Comparison of ENCODE assay signal across 10 cellular contexts in genomic region chr11:30314625-30315024, GRCh38. TPM values are rescaled to one million over a fixed set of nuclear protein-coding genes. Genes with fewer than 3 reads are reported as not detected.
DNase-seq lines count a peak whose midpoint lies in the region; ATAC-seq and TF ChIP-seq lines count a peak whose summit lies in the region.
"Had no signal": no experiment of that assay in that cellular context is flagged by ENCODE, and none has a peak within 500 bp of the region (broad histone marks: within the 10 kb centered on the region; RNA-seq: fewer than 3 reads in every experiment).

No MANE protein-coding gene starts in this region.

- H3K36me3 Mint-ChIP-seq in natural killer cell: no peaks in the 10 kb centered on the region
- peaks cover 7% of the 10 kb centered on the region for H3K36me3 Mint-ChIP-seq in natural killer cell treated with Interleukin-12 subunit alpha and Interleukin-12 subunit beta and Interleukin-15 and Interleukin-18, amount 100 ng/mL, for 72 hours

- H3K36me3 ChIP-seq in RWPE2 (ENCODE audit: low read depth): no peaks in the 10 kb centered on the region

- H3K4me3 Mint-ChIP-seq in natural killer cell: no peak overlapping the region
- H3K4me3 Mint-ChIP-seq in natural killer cell treated with Interleukin-12 subunit alpha and Interleukin-12 subunit beta and Interleukin-15 and Interleukin-18, amount 100 ng/mL, for 72 hours: no peak overlapping the region

- TF ChIP-seq CTCF in natural killer cell (IDR thresholded peaks at IDR 0.05): peak; percentile 35
- peak; percentile 66 for TF ChIP-seq CTCF in RWPE2 (IDR thresholded peaks at IDR 0.05; ENCODE audit: poor library complexity, severe bottlenecking)
- peak; percentile 61 for TF ChIP-seq CTCF in fibroblast of the aortic adventitia (IDR thresholded peaks at IDR 0.05; ENCODE audit: insufficient read depth, low read length)

- H3K4me3 ChIP-seq in RWPE2 (ENCODE audit: severe bottlenecking) (no peak overlapping the region), fibroblast of the aortic adventitia (ENCODE audit: low read depth, low read length) (no peak overlapping the region)

- peaks cover 0 to 3% of the 10 kb centered on the region in 2 donors for H3K27me3 Mint-ChIP-seq in natural killer cell (ENCODE audit: low read depth in 2 of 2)
- peaks cover 2 to 39% of the 10 kb centered on the region in 2 donors for H3K27me3 Mint-ChIP-seq in natural killer cell treated with Interleukin-12 subunit alpha and Interleukin-12 subunit beta and Interleukin-15 and Interleukin-18, amount 100 ng/mL, for 72 hours

- no peak overlapping the region for H3K27ac ChIP-seq in RWPE2 (ENCODE audit: poor library complexity, severe bottlenecking)

- no peak overlapping the region for H3K27ac Mint-ChIP-seq in natural killer cell
- no peak overlapping the region for H3K27ac Mint-ChIP-seq in natural killer cell treated with Interleukin-12 subunit alpha and Interleukin-12 subunit beta and Interleukin-15 and Interleukin-18, amount 100 ng/mL, for 72 hours

- DNase-seq in natural killer cell (no peak), RWPE2 (ENCODE audit: low spot score) (no peak), fibroblast of the aortic adventitia (ENCODE audit: low read depth) (peak; percentile 35), head of caudate nucleus (no peak), NCI-H187 treated with DMSO at 0.1 percent for 48 hours (lab: John Stamatoyannopoulos, UW) (no peak), NCI-H2029 (lab: John Stamatoyannopoulos, UW) (no peak), cerebellar cortex (ENCODE audit: low spot score) (no peak)
- no peak for DNase-seq in natural killer cell treated with Interleukin-12 subunit alpha and Interleukin-12 subunit beta and Interleukin-15 and Interleukin-18, amount 100 ng/mL, for 72 hours (ENCODE audit: low spot score)
- DNase-seq: NCI-H187, occipital lobe had no signal

- no peaks in the 10 kb centered on the region for H3K9me3 Mint-ChIP-seq in natural killer cell
- H3K9me3 Mint-ChIP-seq in natural killer cell treated with Interleukin-12 subunit alpha and Interleukin-12 subunit beta and Interleukin-15 and Interleukin-18, amount 100 ng/mL, for 72 hours: peaks cover 2% of the 10 kb centered on the region

- peaks cover 9 to 14% of the 10 kb centered on the region in 2 donors for H3K4me1 Mint-ChIP-seq in natural killer cell
- H3K4me1 Mint-ChIP-seq in natural killer cell treated with Interleukin-12 subunit alpha and Interleukin-12 subunit beta and Interleukin-15 and Interleukin-18, amount 100 ng/mL, for 72 hours (ENCODE audit: low read depth in 2 of 2): peaks cover 7 to 13% of the 10 kb centered on the region in 2 donors

- no peaks in the 10 kb centered on the region for H3K4me1 ChIP-seq in RWPE2 (ENCODE audit: insufficient read depth, poor library complexity, severe bottlenecking)

- no peak for ATAC-seq in natural killer cell
- no peak for ATAC-seq in natural killer cell treated with Interleukin-12 subunit alpha and Interleukin-12 subunit beta and Interleukin-15 and Interleukin-18, amount 100 ng/mL, for 72 hours
- ATAC-seq in RWPE2 (ENCODE audit: low read depth): no peak

- intact Hi-C loops in natural killer cell (cut with micrococcal nuclease): no loop called here
- intact Hi-C loops in head of caudate nucleus (cut with DNase I): no loop called here

- no peaks in the 10 kb centered on the region for H3K27me3 ChIP-seq in RWPE2 (ENCODE audit: insufficient read depth, poor library complexity, severe bottlenecking)

- H3K9me3 ChIP-seq in RWPE2 (ENCODE audit: severe bottlenecking): no peaks in the 10 kb centered on the region

RNA-seq across cellular contexts. Expression of gene ARL14EP, which starts 8.3 kb away (rescaled TPM):
- total RNA-seq in natural killer cell (10 to 100 TPM; 22.7 to 41.9 (median 22.8) TPM), fibroblast of the aortic adventitia (ENCODE audit: low replicate concordance) (21.6 and 27.4 TPM in 2 replicates)
- 10 to 100 TPM; 25.0 to 27.2 TPM for total RNA-seq in natural killer cell treated with Interleukin-12 subunit alpha and Interleukin-12 subunit beta and Interleukin-15 and Interleukin-18, amount 100 ng/mL, for 72 hours
